28 cellular contexts compared by ENCODE assay signal in genomic region chr6:97304701-97305100, GRCh38.
"Had no signal": no experiment of that assay in that cellular context is flagged by ENCODE, and none has a peak within 500 bp of the region (broad histone marks: within the 10 kb centered on the region; RNA-seq: fewer than 3 reads in every experiment).

No MANE protein-coding gene starts in this region.

- H3K4me3 Mint-ChIP-seq: activated CD4-positive, alpha-beta T cell treated with anti-CD3 and anti-CD28 coated beads, Interleukin-2, amount 10 ng/mL, durations not matched to agents 7 days and 5 days; activated CD8-positive, alpha-beta T cell treated with anti-CD3 and anti-CD28 coated beads, Interleukin-2, amount 10 ng/mL, durations not matched to agents 7 days and 5 days; activated naive CD4-positive, alpha-beta T cell treated with anti-CD3 and anti-CD28 coated beads, Interleukin-2, amount 50 U/mL, for 24 hours; activated naive CD8-positive, alpha-beta T cell treated with anti-CD3 and anti-CD28 coated beads, Interleukin-2, amount 10 ng/mL, durations not matched to agents 7 days and 5 days; activated T-cell treated with anti-CD3 and anti-CD28 coated beads, Interleukin-2, amount 50 U/mL, for 24 hours had no signal

- H3K27me3 ChIP-seq: ascending aorta, breast epithelium, Peyer's patch had no signal

- H3K36me3 Mint-ChIP-seq: activated naive CD4-positive, alpha-beta T cell treated with anti-CD3 and anti-CD28 coated beads, Interleukin-2, amount 50 U/mL, for 24 hours; activated naive CD8-positive, alpha-beta T cell treated with anti-CD3 and anti-CD28 coated beads, Interleukin-2, amount 10 ng/mL, durations not matched to agents 7 days and 5 days had no signal

- H3K9me3 ChIP-seq: ascending aorta, breast epithelium, Peyer's patch had no signal

- H3K4me1 Mint-ChIP-seq: activated CD4-positive, alpha-beta T cell treated with anti-CD3 and anti-CD28 coated beads, Interleukin-2, amount 10 ng/mL, durations not matched to agents 7 days and 5 days; activated naive CD4-positive, alpha-beta T cell treated with anti-CD3 and anti-CD28 coated beads, Interleukin-2, amount 50 U/mL, for 24 hours; activated naive CD8-positive, alpha-beta T cell treated with anti-CD3 and anti-CD28 coated beads, Interleukin-2, amount 10 ng/mL, durations not matched to agents 7 days and 5 days had no signal

- H3K9me3 Mint-ChIP-seq: activated CD4-positive, alpha-beta T cell treated with anti-CD3 and anti-CD28 coated beads, Interleukin-2, amount 10 ng/mL, durations not matched to agents 7 days and 5 days; activated naive CD4-positive, alpha-beta T cell treated with anti-CD3 and anti-CD28 coated beads, Interleukin-2, amount 50 U/mL, for 24 hours; activated naive CD8-positive, alpha-beta T cell treated with anti-CD3 and anti-CD28 coated beads, Interleukin-2, amount 10 ng/mL, durations not matched to agents 7 days and 5 days; activated T-cell treated with anti-CD3 and anti-CD28 coated beads, Interleukin-2, amount 50 U/mL, for 24 hours; activated T-helper 2 cell treated with anti-CD3 and anti-CD28 coated beads, Interferon-gamma antibody, Interleukin-2, Interleukin-4, amounts not matched to agents 10 μg/mL and 5 μg/mL and 100 μg/mL, durations not matched to agents 14 hours and 24 hours and 36 hours had no signal

- H3K27ac ChIP-seq: ascending aorta, breast epithelium, Peyer's patch, RWPE1 had no signal

- H3K27ac Mint-ChIP-seq: activated CD4-positive, alpha-beta T cell treated with anti-CD3 and anti-CD28 coated beads, Interleukin-2, amount 10 ng/mL, durations not matched to agents 7 days and 5 days; activated CD8-positive, alpha-beta T cell treated with anti-CD3 and anti-CD28 coated beads, Interleukin-2, amount 10 ng/mL, durations not matched to agents 7 days and 5 days; activated naive CD8-positive, alpha-beta T cell treated with anti-CD3 and anti-CD28 coated beads, Interleukin-2, amount 10 ng/mL, durations not matched to agents 7 days and 5 days; activated T-cell treated with anti-CD3 and anti-CD28 coated beads, Interleukin-2, amount 50 U/mL, for 24 hours; activated T-helper 2 cell treated with anti-CD3 and anti-CD28 coated beads, Interferon-gamma antibody, Interleukin-2, Interleukin-4, amounts not matched to agents 10 μg/mL and 5 μg/mL and 100 μg/mL, durations not matched to agents 14 hours and 24 hours and 36 hours had no signal

- DNase-seq: activated CD4-positive, alpha-beta T cell treated with anti-CD3 and anti-CD28 coated beads, Interleukin-2, amount 10 ng/mL, durations not matched to agents 7 days and 5 days; activated CD4-positive, alpha-beta T cell treated with anti-CD3 and anti-CD28 coated beads, Interleukin-2, amount 50 U/mL, for 48 hours; activated CD8-positive, alpha-beta T cell treated with anti-CD3 and anti-CD28 coated beads, Interleukin-2, amount 10 ng/mL, durations not matched to agents 7 days and 5 days; activated gamma-delta T cell; activated naive CD4-positive, alpha-beta T cell treated with Interleukin-2 at 50 U/mL for 16 hours; activated naive CD8-positive, alpha-beta T cell treated with anti-CD3 and anti-CD28 coated beads, Interleukin-2, amount 10 ng/mL, durations not matched to agents 7 days and 5 days; activated T-cell treated with anti-CD3 and anti-CD28 coated beads, Interleukin-2, amount 50 U/mL, for 24 hours; cerebellar nuclear complex; Kasumi-1; KG1; MM.1S; NCI-H1105; NCI-H1417 treated with DMSO at 0.1 percent for 48 hours; NCI-H187 treated with DMSO at 0.1 percent for 48 hours; NCI-H2081; NCI-H226; NCI-H446 treated with DMSO at 0.1 percent for 48 hours; NCI-H524 treated with DMSO at 0.1 percent for 48 hours; PC-3; Peyer's patch; SIG-M5; SW 1271; T1000 had no signal

- H3K4me1 ChIP-seq: ascending aorta, breast epithelium, Peyer's patch had no signal

- H3K4me3 ChIP-seq: ascending aorta, breast epithelium, Peyer's patch had no signal

- H3K36me3 ChIP-seq: ascending aorta, breast epithelium, Peyer's patch had no signal
